8 cellular contexts compared by ENCODE assay signal in genomic region chr13:112968380-112968909, GRCh38. TPM values are rescaled to one million over a fixed set of nuclear protein-coding genes. Genes with fewer than 3 reads are reported as not detected.
DNase-seq lines count a peak whose midpoint lies in the region; ATAC-seq and TF ChIP-seq lines count a peak whose summit lies in the region.

No MANE protein-coding gene starts in this region.

- H3K27ac ChIP-seq in A673 (ENCODE audit: low read depth, low read length, poor library complexity, severe bottlenecking) (no peak overlapping the region), HUES6 (ENCODE audit: low read depth, low read length) (no peak overlapping the region), thymus (ENCODE audit: low read depth) (peak overlapping the region; percentile 71)

- intact Hi-C loops in A673 (cut with micrococcal nuclease; ENCODE audit: unreplicated experiment) = no loop called here

- H3K4me1 Mint-ChIP-seq in naive thymus-derived CD8-positive, alpha-beta T cell = peaks cover 25 to 62% (median 37%) of the 10 kb centered on the region in 4 donors

- H3K4me3 ChIP-seq in A673 (ENCODE audit: low read depth, low read length, poor library complexity, severe bottlenecking) (peak overlapping the region; percentile 45), HUES6 (ENCODE audit: low read depth, low read length) (peak overlapping the region; percentile 55), thymus (ENCODE audit: low read length) (peak overlapping the region; percentile 66)

- no peak; the same call in 1 of the 2 replicates for TF ChIP-seq CTCF in A673 (conservative IDR thresholded peaks at IDR 0.05; ENCODE audit: low read depth, low read length)

- WGBS in thymus = 1% methylated on average over 52 of the region's 52 CpGs

- H3K4me1 ChIP-seq in A673 (ENCODE audit: insufficient read depth, low read length, poor library complexity, severe bottlenecking) = peaks cover 5% of the 10 kb centered on the region
- no peaks in the 10 kb centered on the region; the same call in 1 of the 2 replicates for H3K4me1 ChIP-seq in HUES6 (ENCODE audit: control insufficient read depth, insufficient read depth, low read length)
- peaks cover 10% of the 10 kb centered on the region for H3K4me1 ChIP-seq in thymus (ENCODE audit: control insufficient read depth, insufficient read depth, low read length)

- POLR2A ChIA-PET in A673 (lab: Charles Lee; ENCODE audit: low non-redundant PET) = no interaction called here
- POLR2A ChIA-PET in naive thymus-derived CD8-positive, alpha-beta T cell (lab: Charles Lee) = interaction anchor here (1.1 kb wide), 1 partner anchor 24 kb away, joined by 4 read pairs; no protein-coding TSS in a partner anchor

- H3K9me3 Mint-ChIP-seq in naive thymus-derived CD8-positive, alpha-beta T cell = peaks cover 0 to 10% (median 0%) of the 10 kb centered on the region in 9 donors

- H3K36me3 Mint-ChIP-seq in naive thymus-derived CD8-positive, alpha-beta T cell = peaks cover 0 to 2% (median 0%) of the 10 kb centered on the region in 3 donors

- peak overlapping the region; percentile 35 to 96 (median 82) for H3K27ac Mint-ChIP-seq in naive thymus-derived CD8-positive, alpha-beta T cell

- H3K36me3 ChIP-seq in A673 (ENCODE audit: insufficient read depth, low read length, poor library complexity, severe bottlenecking) (no peaks in the 10 kb centered on the region), HUES6 (ENCODE audit: control insufficient read depth, insufficient read depth, low read length) (no peaks in the 10 kb centered on the region), thymus (ENCODE audit: control insufficient read depth, insufficient read depth) (no peaks in the 10 kb centered on the region)

- H3K9ac ChIP-seq in HUES6 (ENCODE audit: low read length) = peak overlapping the region; percentile 61

- ATAC-seq in activated CD4-positive, CD25-positive, alpha-beta regulatory T cell treated with anti-CD3 and anti-CD28 coated beads, Interleukin-2, amount 50 U/mL, for 24 hours = peak; percentile 23 to 31
- ATAC-seq in naive thymus-derived CD8-positive, alpha-beta T cell = peak; percentile 55 to 56
- ATAC-seq in GM19463 (IDR thresholded peaks at IDR 0.05; ENCODE audit: unreplicated experiment) (no peak), HG03565 (IDR thresholded peaks at IDR 0.05; ENCODE audit: unreplicated experiment) (no peak)

- H3K27me3 ChIP-seq in A673 (replicated peaks; ENCODE audit: insufficient read depth, low read depth, low read length, poor library complexity) (peaks cover 66% of the 10 kb centered on the region), HUES6 (ENCODE audit: control insufficient read depth, insufficient read depth, low read length) (peaks cover 46% of the 10 kb centered on the region), thymus (ENCODE audit: control insufficient read depth, insufficient read depth) (no peaks in the 10 kb centered on the region)

- BruUV-seq in A673 (replicated peaks; lab: Mats Ljungman, UMichigan) = no TSS peak

- DNase-seq in A673 (ENCODE audit: low spot score) = no peak
- DNase-seq in effector CD8-positive, alpha-beta T cell (lab: John Stamatoyannopoulos, UW) = peak; percentile 44
- peak in 9 of 10 donors; percentile 23 to 78 (median 63) for DNase-seq in naive thymus-derived CD8-positive, alpha-beta T cell

- no peaks in the 10 kb centered on the region for H3K9me3 ChIP-seq in A673 (ENCODE audit: low read depth, low read length, poor library complexity, severe bottlenecking)
- H3K9me3 ChIP-seq in HUES6 (ENCODE audit: control insufficient read depth, insufficient read depth, low read depth, low read length) = peaks cover 19% of the 10 kb centered on the region
- H3K9me3 ChIP-seq in thymus (ENCODE audit: control insufficient read depth) = no peaks in the 10 kb centered on the region

- peaks cover 0 to 16% (median 0%) of the 10 kb centered on the region in 5 donors for H3K27me3 Mint-ChIP-seq in naive thymus-derived CD8-positive, alpha-beta T cell

- CTCF ChIA-PET in A673 (lab: Charles Lee) = interaction anchor here (0.6 kb wide), 1 partner anchor 25 kb away, joined by 5 read pairs; no protein-coding TSS in a partner anchor

- H3K4me3 Mint-ChIP-seq in naive thymus-derived CD8-positive, alpha-beta T cell = peak overlapping the region; percentile 75 to 95 (median 86)

RNA-seq across cellular contexts. Expression of gene MCF2L, which starts 0.6 kb away (rescaled TPM):
- 7.0 and 9.5 TPM in 2 replicates for total RNA-seq in A673 (2021)
- total RNA-seq in naive thymus-derived CD8-positive, alpha-beta T cell = 10 to 100 TPM; 26.2 to 30.3 TPM
- 1 to 10 TPM in 2 of 3 donors, under 1 TPM in 1; 0.81 to 4.4 (median 2.4) TPM for polyA plus RNA-seq in naive thymus-derived CD8-positive, alpha-beta T cell
- 28.6 TPM for polyA plus RNA-seq in thymus

Comparison
In these comparisons a context has a peak if more than half of its experiments do, and no peak if none do; other contexts are left out.
1. ATAC-seq: peak in activated CD4-positive, CD25-positive, alpha-beta regulatory T cell treated with anti-CD3 and anti-CD28 coated beads, Interleukin-2, amount 50 U/mL, for 24 hours (2 of 2) and naive thymus-derived CD8-positive, alpha-beta T cell (2 of 2); none in GM19463 (single experiment) and HG03565 (single experiment).
2. Peak in every context shown above with its lines, with median percentiles within 50 percentile points of each other: H3K4me3 ChIP-seq.